In genomic region chr1:151763990-151764389, GRCh38 we compare ENCODE assay signal across 1 cellular context.
TF ChIP-seq lines count a peak whose summit lies in the region.

No MANE protein-coding gene starts in this region.

TF ChIP-seq in HEK293T, 16 proteins besides CTCF, POLR2A, EP300 and RAD21:
- TF ChIP-seq FOXK2 (IDR thresholded peaks at IDR 0.05), result no peak
- no peak for TF ChIP-seq TARDBP (IDR thresholded peaks at IDR 0.05)
- no peak for TF ChIP-seq PKNOX1 (IDR thresholded peaks at IDR 0.05)
- TF ChIP-seq SP1 (IDR thresholded peaks at IDR 0.05), result no peak
- TF ChIP-seq SUZ12 (IDR thresholded peaks at IDR 0.05), result no peak
- no peak for TF ChIP-seq BHLHE40 (IDR thresholded peaks at IDR 0.05; ENCODE audit: borderline replicate concordance)
- no peak for TF ChIP-seq NFRKB (IDR thresholded peaks at IDR 0.05)
- no peak for TF ChIP-seq L3MBTL2 (conservative IDR thresholded peaks at IDR 0.05)
- no peak for TF ChIP-seq CTBP1 (IDR thresholded peaks at IDR 0.05; ENCODE audit: borderline replicate concordance)
- TF ChIP-seq HDGF (IDR thresholded peaks at IDR 0.05; ENCODE audit: borderline replicate concordance), result no peak
- TF ChIP-seq ELF4 (IDR thresholded peaks at IDR 0.05), result no peak
- no peak for TF ChIP-seq LEF1 (IDR thresholded peaks at IDR 0.05; ENCODE audit: borderline replicate concordance)
